ENCODE assay signal across 7 cellular contexts in the genomic region with DNA sequence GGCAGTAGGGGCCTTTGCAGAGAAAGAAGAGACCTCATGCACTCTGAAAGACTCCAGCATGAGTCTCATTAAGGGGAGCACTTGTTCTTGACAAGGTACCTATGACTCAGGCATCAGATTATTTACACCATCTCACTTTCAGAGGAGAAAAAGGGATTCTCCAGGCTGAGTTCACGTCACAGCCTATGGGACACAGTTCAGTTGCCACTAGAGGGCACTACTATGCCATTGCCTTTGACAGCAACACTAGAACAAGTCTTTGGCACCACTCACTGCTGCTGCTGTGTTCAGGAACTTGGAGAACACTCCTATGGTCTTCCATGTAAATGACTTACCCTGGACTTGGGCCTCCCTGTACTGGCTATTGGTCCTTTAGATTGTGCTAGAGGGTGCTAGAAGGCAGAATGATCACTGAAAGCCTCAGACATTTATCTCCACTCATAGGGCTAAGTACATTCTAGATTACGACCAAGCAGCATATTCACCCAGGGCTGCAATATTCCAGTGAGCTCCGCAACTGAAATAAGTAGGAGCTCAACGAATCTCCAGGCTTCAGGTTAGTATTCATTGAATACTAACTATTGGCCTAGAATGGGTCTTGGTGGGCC.
A peak's percentile ranks its signal among the peaks of the same experiment; 100 is the strongest.
DNase-seq lines count a peak whose midpoint lies in the region; ATAC-seq and TF ChIP-seq lines count a peak whose summit lies in the region.

No MANE protein-coding gene starts in this region.

- no peaks in the 10 kb centered on the region for H3K4me1 ChIP-seq in HCT116 (ENCODE audit: control insufficient read depth in 1 of 2, insufficient read depth in 2 of 2, low read length in 2 of 2)
- no peaks in the 10 kb centered on the region for H3K4me1 ChIP-seq in adrenal gland (replicated peaks in 1 of 2)
- H3K4me1 ChIP-seq in iPS DF 6.9 (ENCODE audit: control insufficient read depth, insufficient read depth, low read length), result no peaks in the 10 kb centered on the region
- no peaks in the 10 kb centered on the region for H3K4me1 ChIP-seq in stomach

- TF ChIP-seq POLR2A in HCT116 (IDR thresholded peaks at IDR 0.05; ENCODE audit: borderline replicate concordance, extremely low read depth, insufficient read depth, insufficient read length) (no peak), adrenal gland (IDR thresholded peaks at IDR 0.05) (no peak), stomach (IDR thresholded peaks at IDR 0.05) (no peak)

- 49 to 63% (median 55%) methylated on average over 4 of the region's 4 CpGs for WGBS in adrenal gland, 4 donors
- no CpG with 5 or more reads among the region's 4 CpGs for WGBS in iPS DF 6.9 (ENCODE audit: insufficient coverage, insufficient read length)
- 52 to 64% (median 60%) methylated on average over 4 of the region's 4 CpGs for WGBS in stomach, 5 donors

- DNase-seq in ELF-1 (ENCODE audit: low read depth, low spot score) (peak; percentile 59), HCT116 (ENCODE audit: low read depth, low spot score) (peak; percentile 4), NCI-H2081 treated with DMSO at 0.1 percent for 48 hours (lab: John Stamatoyannopoulos, UW) (peak; percentile 71), adrenal gland (peak; percentile 61 to 83 (median 69)), iPS DF 6.9 (ENCODE audit: low read depth, low spot score) (peak; percentile 79), stomach (peak; percentile 71)

- H3K9ac ChIP-seq in HCT116 (ENCODE audit: low read length), result no peak overlapping the region

- H3K27ac ChIP-seq in HCT116 (ENCODE audit: low read depth, low read length) (no peak overlapping the region), adrenal gland (no peak overlapping the region), iPS DF 6.9 (ENCODE audit: low read length) (no peak overlapping the region), stomach (no peak overlapping the region)

- no peaks in the 10 kb centered on the region for H3K79me2 ChIP-seq in HCT116 (ENCODE audit: insufficient read depth, low read length)

- no peaks in the 10 kb centered on the region for H3K27me3 ChIP-seq in HCT116 (ENCODE audit: insufficient read depth, low read length)
- no peaks in the 10 kb centered on the region for H3K27me3 ChIP-seq in adrenal gland
- no peaks in the 10 kb centered on the region for H3K27me3 ChIP-seq in iPS DF 6.9 (ENCODE audit: control insufficient read depth, insufficient read depth, low read length)
- H3K27me3 ChIP-seq in stomach, result no peaks in the 10 kb centered on the region

- TF ChIP-seq CTCF in HCT116 (IDR thresholded peaks at IDR 0.05 in 2 of 3, conservative IDR thresholded peaks at IDR 0.05 in 1 of 3; ENCODE audit: borderline replicate concordance in 1 of 3, insufficient read depth in 1 of 3, low read depth in 2 of 3, low read length in 2 of 3) (peak in 2 of 3 experiments; percentile 61; a peak in 4 of 6 replicates), adrenal gland (IDR thresholded peaks at IDR 0.05) (peak; percentile 50 to 80 (median 70)), stomach (IDR thresholded peaks at IDR 0.05) (peak in 5 of 7 experiments; percentile 21 to 60 (median 39))

- H4K20me1 ChIP-seq in HCT116 (ENCODE audit: insufficient read depth), result no peaks in the 10 kb centered on the region

- ATAC-seq in HCT116, result peak; percentile 69
- no peak for ATAC-seq in GM21619 (IDR thresholded peaks at IDR 0.05; ENCODE audit: unreplicated experiment)

- no peaks in the 10 kb centered on the region for H3K9me2 ChIP-seq in HCT116 (ENCODE audit: insufficient read depth)

- no TSS peak for BruUV-seq in HCT116 (replicated peaks; lab: Mats Ljungman, UMichigan)

- no peak for TF ChIP-seq EP300 in stomach (IDR thresholded peaks at IDR 0.05)

- no peaks in the 10 kb centered on the region for H3K36me3 ChIP-seq in HCT116 (ENCODE audit: control insufficient read depth in 1 of 2, insufficient read depth in 2 of 2, low read length in 2 of 2)
- no peaks in the 10 kb centered on the region for H3K36me3 ChIP-seq in adrenal gland (replicated peaks in 1 of 2)
- no peaks in the 10 kb centered on the region for H3K36me3 ChIP-seq in iPS DF 6.9 (ENCODE audit: control insufficient read depth, insufficient read depth, low read length)
- no peaks in the 10 kb centered on the region for H3K36me3 ChIP-seq in stomach

- POLR2A ChIA-PET in HCT116 (lab: Charles Lee), result no interaction called here

- no peak overlapping the region for H3K4me2 ChIP-seq in HCT116 (ENCODE audit: low read length)

- no peak overlapping the region for H2AFZ ChIP-seq in HCT116 (ENCODE audit: low read depth, low read length, poor library complexity, severe bottlenecking)

- RAD21 ChIA-PET in HCT116 (lab: Charles Lee; ENCODE audit: low non-redundant PET in 1 of 2, low total read pairs in 2 of 2, uncharacterized antibody in 2 of 2, unreplicated experiment in 2 of 2), result no interaction called here

- H3K9me3 ChIP-seq in HCT116 (ENCODE audit: control insufficient read depth in 1 of 2, insufficient read depth in 1 of 2, low read depth in 1 of 2, low read length in 2 of 2), result peaks cover 45 to 47% of the 10 kb centered on the region in 2 experiments; a peak in 2 of 4 replicates
- H3K9me3 ChIP-seq in adrenal gland (replicated peaks in 1 of 3), result no peaks in the 10 kb centered on the region
- no peaks in the 10 kb centered on the region for H3K9me3 ChIP-seq in iPS DF 6.9 (ENCODE audit: control insufficient read depth, insufficient read depth, low read length)
- no peaks in the 10 kb centered on the region for H3K9me3 ChIP-seq in stomach

- CTCF ChIA-PET in HCT116 (lab: Charles Lee), result no interaction called here

- H3K4me3 ChIP-seq in HCT116 (replicated peaks in 1 of 2; ENCODE audit: low read depth in 1 of 2, low read length in 2 of 2) (no peak overlapping the region), adrenal gland (no peak overlapping the region), iPS DF 6.9 (ENCODE audit: low read length) (no peak overlapping the region), stomach (no peak overlapping the region)

- peak; percentile 24; the same call in 1 of the 2 replicates for TF ChIP-seq RAD21 in HCT116 (IDR thresholded peaks at IDR 0.05; ENCODE audit: low read depth)

- intact Hi-C loops in HCT116 (cut with micrococcal nuclease) (no loop called here), adrenal gland (cut with DNase I) (no loop called here), stomach (cut with DNase I; ENCODE audit: low total_unique reads) (no loop called here)

TF ChIP-seq in HCT116, 20 proteins besides CTCF, POLR2A, EP300 and RAD21:
- TF ChIP-seq ATF3 (IDR thresholded peaks at IDR 0.05) (no peak), JUND (IDR thresholded peaks at IDR 0.05) (no peak), ZNF274 (IDR thresholded peaks at IDR 0.05; ENCODE audit: low read depth, low read length) (no peak), FOSL1 (IDR thresholded peaks at IDR 0.05; ENCODE audit: low read depth) (no peak), EGR1 (IDR thresholded peaks at IDR 0.05; ENCODE audit: low read depth) (no peak)

Comparison
In these comparisons a context has a peak if more than half of its experiments do, and no peak if none do; other contexts are left out.
1. DNase-seq: peak in every context shown above with its lines; median percentile 79 in iPS DF 6.9; 71 in NCI-H2081 treated with DMSO at 0.1 percent for 48 hours; 71 in stomach; 69 in adrenal gland; 59 in ELF-1; 4 in HCT116.